Comparison of ENCODE assay signal across 9 cellular contexts in the genomic region with DNA sequence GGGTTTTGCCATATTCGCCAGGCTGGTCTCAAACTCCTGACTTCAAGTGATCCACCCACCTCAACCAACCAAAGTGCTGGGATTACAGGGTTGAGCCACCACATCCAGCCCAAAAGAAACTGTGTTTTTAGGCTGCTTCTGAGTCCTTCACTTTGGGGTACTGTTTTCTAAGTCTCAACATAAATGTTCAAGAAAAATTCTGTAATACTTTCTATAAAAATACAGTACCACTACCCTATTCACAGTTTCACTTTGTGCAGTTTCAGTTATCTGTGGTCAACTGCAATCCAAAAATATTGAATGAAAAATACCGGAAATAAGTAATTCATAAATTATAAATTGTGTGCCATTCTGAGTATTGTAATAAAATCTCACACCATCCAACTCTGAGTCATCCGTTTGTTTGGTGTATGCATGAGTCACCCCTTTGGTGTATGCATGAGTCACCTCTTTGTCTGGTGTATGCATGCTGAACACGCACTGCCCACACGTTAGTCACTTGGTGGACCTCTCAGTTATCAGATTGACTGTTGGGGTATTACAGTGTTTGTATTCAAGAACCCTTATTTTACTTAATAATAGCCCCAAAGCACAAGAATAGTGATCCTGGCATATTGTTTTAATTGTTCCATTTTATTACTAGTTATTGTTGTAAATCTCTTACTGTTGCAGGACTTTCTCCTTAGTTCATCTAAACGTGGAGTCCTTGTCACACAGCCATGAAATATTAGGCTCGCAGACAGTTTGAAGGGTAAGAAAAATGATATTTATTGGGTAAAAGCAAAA.
DNase-seq lines count a peak whose midpoint lies in the region; ATAC-seq lines count a peak whose summit lies in the region.
"Had no signal": no experiment of that assay in that cellular context is flagged by ENCODE, and none has a peak within 500 bp of the region (broad histone marks: within the 10 kb centered on the region; RNA-seq: fewer than 3 reads in every experiment).

No MANE protein-coding gene starts in this region.

- DNase-seq in Ammon's horn (ENCODE audit: low spot score) = peak; percentile 75
- DNase-seq in MG63 = peak; percentile 81
- no peak for DNase-seq in activated naive CD8-positive, alpha-beta T cell treated with anti-CD3 and anti-CD28 coated beads, Interleukin-2, amount 50 U/mL, for 24 hours
- peak; percentile 56 for DNase-seq in myocyte (ENCODE audit: low read depth)
- DNase-seq in KG1 (lab: John Stamatoyannopoulos, UW) = no peak
- DNase-seq in DMS79 (lab: John Stamatoyannopoulos, UW) = no peak

- peaks cover 17% of the 10 kb centered on the region for H3K9me3 Mint-ChIP-seq in activated naive CD8-positive, alpha-beta T cell treated with anti-CD3 and anti-CD28 coated beads, Interleukin-2, amount 50 U/mL, for 24 hours

- H3K4me1 Mint-ChIP-seq in activated naive CD8-positive, alpha-beta T cell treated with anti-CD3 and anti-CD28 coated beads, Interleukin-2, amount 50 U/mL, for 24 hours = no peaks in the 10 kb centered on the region

- no peaks in the 10 kb centered on the region for H3K27me3 ChIP-seq in MG63

- H3K9me3 ChIP-seq in MG63 = peaks cover 4% of the 10 kb centered on the region

- H3K27me3 Mint-ChIP-seq in activated naive CD8-positive, alpha-beta T cell treated with anti-CD3 and anti-CD28 coated beads, Interleukin-2, amount 50 U/mL, for 24 hours = no peaks in the 10 kb centered on the region
- H3K27me3 Mint-ChIP-seq: dendritic cell treated with granulocyte-macrophage colony-stimulating factor and Interleukin-4, amounts not matched to agents 40 ng/mL and 50 ng/mL, for 4 days had no signal

- no peak overlapping the region for H3K4me3 ChIP-seq in MG63

- no peaks in the 10 kb centered on the region for H3K36me3 Mint-ChIP-seq in activated naive CD8-positive, alpha-beta T cell treated with anti-CD3 and anti-CD28 coated beads, Interleukin-2, amount 50 U/mL, for 24 hours (ENCODE audit: low read depth)

- no peak overlapping the region for H3K4me3 Mint-ChIP-seq in activated naive CD8-positive, alpha-beta T cell treated with anti-CD3 and anti-CD28 coated beads, Interleukin-2, amount 50 U/mL, for 24 hours
- H3K4me3 Mint-ChIP-seq: dendritic cell treated with granulocyte-macrophage colony-stimulating factor and Interleukin-4, amounts not matched to agents 40 ng/mL and 50 ng/mL, for 4 days had no signal

- no peaks in the 10 kb centered on the region for H3K36me3 ChIP-seq in MG63

- H3K27ac Mint-ChIP-seq in activated naive CD8-positive, alpha-beta T cell treated with anti-CD3 and anti-CD28 coated beads, Interleukin-2, amount 50 U/mL, for 24 hours = no peak overlapping the region
- H3K27ac Mint-ChIP-seq: dendritic cell treated with granulocyte-macrophage colony-stimulating factor and Interleukin-4, amounts not matched to agents 40 ng/mL and 50 ng/mL, for 4 days had no signal

- ATAC-seq in GM21619 (IDR thresholded peaks at IDR 0.05; ENCODE audit: unreplicated experiment) = peak; percentile 98
- ATAC-seq in activated naive CD8-positive, alpha-beta T cell treated with anti-CD3 and anti-CD28 coated beads, Interleukin-2, amount 50 U/mL, for 24 hours = peak; percentile 97
- no peak for ATAC-seq in GM19328 (IDR thresholded peaks at IDR 0.05; ENCODE audit: unreplicated experiment)

Comparison
In these comparisons a context has a peak if more than half of its experiments do, and no peak if none do; other contexts are left out.
1. DNase-seq: peak in Ammon's horn (single experiment), MG63 (single experiment) and myocyte (single experiment); none in activated naive CD8-positive, alpha-beta T cell treated with anti-CD3 and anti-CD28 coated beads, Interleukin-2, amount 50 U/mL, for 24 hours (single experiment), KG1 (single experiment) and DMS79 (single experiment).